In genomic region chr6:104558746-104559145, GRCh38 we compare ENCODE assay signal across 24 cellular contexts.
"Had no signal": no experiment of that assay in that cellular context is flagged by ENCODE, and none has a peak within 500 bp of the region (broad histone marks: within the 10 kb centered on the region; RNA-seq: fewer than 3 reads in every experiment).

No MANE protein-coding gene starts in this region.

- H3K27me3 Mint-ChIP-seq: naive B cell, type B pancreatic cell had no signal

- H3K4me3 ChIP-seq: adrenal gland, cardiac muscle cell, hepatocyte, mucosa of descending colon, prostate gland, right atrium auricular region, testis had no signal

- DNase-seq: activated CD4-positive, alpha-beta T cell treated with anti-CD3 and anti-CD28 coated beads, Interleukin-2, amount 50 U/mL, for 1 hour; activated CD4-positive, CD25-positive, alpha-beta regulatory T cell treated with anti-CD3 and anti-CD28 coated beads, Interleukin-2, amount 50 U/mL, for 72 hours; activated CD8-positive, alpha-beta memory T cell treated with anti-CD3 and anti-CD28 coated beads for 24 hours; activated effector memory CD4-positive, alpha-beta T cell treated with anti-CD3 and anti-CD28 coated beads, Interleukin-2, amount 50 U/mL, for 16 hours; activated T-cell treated with anti-CD3 and anti-CD28 coated beads, Interleukin-2, amount 50 U/mL, for 72 hours; foreskin keratinocyte; left cardiac atrium; mesenchymal stem cell; mucosa of descending colon; naive B cell; small intestine; stimulated activated CD4-positive, alpha-beta T cell treated with anti-CD3 and anti-CD28 coated beads, Interleukin-15, amount 100 ng/mL, for 24 hours; stimulated activated CD4-positive, alpha-beta T cell treated with anti-CD3 and anti-CD28 coated beads, Interleukin-2, amount 100 ng/mL, for 48 hours; testis had no signal

- H3K4me3 Mint-ChIP-seq: activated naive CD4-positive, alpha-beta T cell treated with anti-CD3 and anti-CD28 coated beads, Interleukin-2, amount 50 U/mL, for 24 hours; activated T-cell treated with anti-CD3 and anti-CD28 coated beads, Interleukin-2, amount 50 U/mL, for 72 hours; naive B cell; neural crest cell; stimulated activated naive CD8-positive, alpha-beta T cell treated with anti-CD3 and anti-CD28 coated beads, Interleukin-15, Interleukin-2, amounts not matched to agents 100 ng/mL and 50 ng/mL, for 24 hours; T-helper 1 cell treated with Interleukin-12 subunit alpha and Interleukin-12 subunit beta and Interleukin-4 antibody, amounts not matched to agents 30 μg/mL and 1 μg/mL, for 36 hours; type B pancreatic cell had no signal

- ATAC-seq: activated T-cell treated with anti-CD3 and anti-CD28 coated beads, Interleukin-2, amount 50 U/mL, for 72 hours; left cardiac atrium; mucosa of descending colon had no signal

- H3K79me2 ChIP-seq: hepatocyte had no signal

- H3K4me1 ChIP-seq: foreskin keratinocyte, prostate gland, right atrium auricular region, testis had no signal

- H3K4me2 ChIP-seq: hepatocyte had no signal

- H3K4me1 Mint-ChIP-seq: activated naive CD4-positive, alpha-beta T cell treated with anti-CD3 and anti-CD28 coated beads, Interleukin-2, amount 50 U/mL, for 24 hours; naive B cell; neural crest cell had no signal

- H3K9me3 Mint-ChIP-seq: activated naive CD4-positive, alpha-beta T cell treated with anti-CD3 and anti-CD28 coated beads, Interleukin-2, amount 50 U/mL, for 24 hours; activated T-cell treated with anti-CD3 and anti-CD28 coated beads, Interleukin-2, amount 50 U/mL, for 72 hours; naive B cell; stimulated activated naive CD8-positive, alpha-beta T cell treated with anti-CD3 and anti-CD28 coated beads, Interleukin-15, Interleukin-2, amounts not matched to agents 100 ng/mL and 50 ng/mL, for 24 hours; T-helper 1 cell treated with Interleukin-12 subunit alpha and Interleukin-12 subunit beta and Interleukin-4 antibody, amounts not matched to agents 30 μg/mL and 1 μg/mL, for 36 hours; type B pancreatic cell had no signal

- H3K27ac Mint-ChIP-seq: activated naive CD4-positive, alpha-beta T cell treated with anti-CD3 and anti-CD28 coated beads, Interleukin-2, amount 50 U/mL, for 24 hours; activated T-cell treated with anti-CD3 and anti-CD28 coated beads, Interleukin-2, amount 50 U/mL, for 72 hours; naive B cell; stimulated activated naive CD8-positive, alpha-beta T cell treated with anti-CD3 and anti-CD28 coated beads, Interleukin-15, Interleukin-2, amounts not matched to agents 100 ng/mL and 50 ng/mL, for 24 hours; T-helper 1 cell treated with Interleukin-12 subunit alpha and Interleukin-12 subunit beta and Interleukin-4 antibody, amounts not matched to agents 30 μg/mL and 1 μg/mL, for 36 hours; type B pancreatic cell had no signal

- H3K27me3 ChIP-seq: adrenal gland, cardiac muscle cell, hepatocyte, right atrium auricular region, testis had no signal

- H3K9me3 ChIP-seq: adrenal gland, mucosa of descending colon, prostate gland, right atrium auricular region, testis had no signal

- H3K36me3 Mint-ChIP-seq: activated naive CD4-positive, alpha-beta T cell treated with anti-CD3 and anti-CD28 coated beads, Interleukin-2, amount 50 U/mL, for 24 hours; naive B cell; type B pancreatic cell had no signal

- H3K36me3 ChIP-seq: adrenal gland, cardiac muscle cell, prostate gland, right atrium auricular region had no signal

- H2AFZ ChIP-seq: hepatocyte had no signal

- H3K27ac ChIP-seq: adrenal gland, cardiac muscle cell, foreskin keratinocyte, hepatocyte, prostate gland, right atrium auricular region, testis had no signal
